Comparison of ENCODE assay signal across 9 cellular contexts in genomic region chr1:54800899-54801759, GRCh38. TPM values are rescaled to one million over a fixed set of nuclear protein-coding genes. Genes with fewer than 3 reads are reported as not detected.
DNase-seq lines count a peak whose midpoint lies in the region; ATAC-seq and TF ChIP-seq lines count a peak whose summit lies in the region.
"Had no signal": no experiment of that assay in that cellular context is flagged by ENCODE, and none has a peak within 500 bp of the region (broad histone marks: within the 10 kb centered on the region; RNA-seq: fewer than 3 reads in every experiment).

TTC22 (minus strand) TSS chr1:54801323; CDS start chr1:54801163, 160 bp downstream.

- TF ChIP-seq POLR2A in stomach (IDR thresholded peaks at IDR 0.05): no peak

- peak within 1 kb of the TSS; percentile 80 to 97 (median 92) for H3K27ac Mint-ChIP-seq in naive thymus-derived CD8-positive, alpha-beta T cell

- H3K9me3 ChIP-seq in endocrine pancreas (ENCODE audit: control insufficient read depth, low read length) (no peaks in the 10 kb centered on the region), stomach (no peaks in the 10 kb centered on the region)
- H3K9me3 ChIP-seq: SJSA1 had no signal

- intact Hi-C loops in stomach (cut with DNase I; ENCODE audit: low total_unique reads): no loop called here

- peak; percentile 84 for ATAC-seq in GM21576 (IDR thresholded peaks at IDR 0.05; ENCODE audit: unreplicated experiment)
- peak; percentile 88 to 90 for ATAC-seq in naive thymus-derived CD8-positive, alpha-beta T cell

- 2 to 10% (median 3%) methylated on average over 15 to 58 of the region's 58 CpGs for WGBS in stomach, 5 donors

- POLR2A ChIA-PET in naive thymus-derived CD8-positive, alpha-beta T cell (lab: Charles Lee): interaction anchor here (0.6 to 2.0 kb wide), 7 partner anchors 41 to 748 kb away, joined by 3 to 8 read pairs (median 3); partner anchors contain the start of genes TMEM59 and TTC4

- TF ChIP-seq EP300 in stomach (IDR thresholded peaks at IDR 0.05): no peak

- no peaks in the 10 kb centered on the region for H3K4me1 ChIP-seq in endocrine pancreas (ENCODE audit: control insufficient read depth, insufficient read depth, low read length)
- H3K4me1 ChIP-seq in stomach: peaks cover 15 to 70% (median 35%) of the 10 kb centered on the region in 4 donors

- DNase-seq in Daoy (ENCODE audit: low read depth): peak; percentile 32
- peak; percentile 35 for DNase-seq in KG1 (lab: John Stamatoyannopoulos, UW)
- DNase-seq in activated CD4-positive, alpha-beta T cell treated with anti-CD3 and anti-CD28 coated beads, Interleukin-2, amount 50 U/mL, for 4 hours: peak; percentile 65 to 66
- DNase-seq in naive thymus-derived CD8-positive, alpha-beta T cell: peak; percentile 44 to 82 (median 63)
- peak; percentile 83 for DNase-seq in stomach
- DNase-seq in NCI-H1048 (lab: John Stamatoyannopoulos, UW): no peak

- no peaks in the 10 kb centered on the region for H3K27me3 Mint-ChIP-seq in naive thymus-derived CD8-positive, alpha-beta T cell

- peak in 5 of 7 experiments; percentile 46 to 65 (median 57) for TF ChIP-seq CTCF in stomach (IDR thresholded peaks at IDR 0.05)

- H3K36me3 ChIP-seq in endocrine pancreas (ENCODE audit: control insufficient read depth, insufficient read depth, low read length): no peaks in the 10 kb centered on the region
- H3K36me3 ChIP-seq in stomach: no peaks in the 10 kb centered on the region
- H3K36me3 ChIP-seq: SJSA1 had no signal

- peak within 1 kb of the TSS; percentile 80 to 89 (median 86) for H3K27ac ChIP-seq in stomach
- H3K27ac ChIP-seq: SJSA1 had no signal

- H3K4me3 ChIP-seq in endocrine pancreas (ENCODE audit: control insufficient read depth, insufficient read depth, low read length): peak within 1 kb of the TSS; percentile 36
- H3K4me3 ChIP-seq in stomach: peak within 1 kb of the TSS; percentile 52 to 63 (median 58)
- H3K4me3 ChIP-seq: SJSA1 had no signal

- H3K4me3 Mint-ChIP-seq in naive thymus-derived CD8-positive, alpha-beta T cell: peak within 1 kb of the TSS; percentile 88 to 98 (median 95)

- H3K36me3 Mint-ChIP-seq in naive thymus-derived CD8-positive, alpha-beta T cell: peaks cover 0 to 12% (median 3%) of the 10 kb centered on the region in 3 donors

- H3K4me1 Mint-ChIP-seq in naive thymus-derived CD8-positive, alpha-beta T cell: peaks cover 33 to 63% (median 50%) of the 10 kb centered on the region in 4 donors

- no peaks in the 10 kb centered on the region for H3K9me3 Mint-ChIP-seq in naive thymus-derived CD8-positive, alpha-beta T cell

- H3K27me3 ChIP-seq in endocrine pancreas (ENCODE audit: control insufficient read depth, insufficient read depth, low read length) (no peaks in the 10 kb centered on the region), stomach (peaks cover 0 to 26% (median 8%) of the 10 kb centered on the region in 3 donors)

- H3K9ac ChIP-seq in endocrine pancreas (ENCODE audit: control insufficient read depth, insufficient read depth, low read length): peak within 1 kb of the TSS; percentile 43

RNA-seq across cellular contexts. Expression of gene TTC22, which starts in this region (rescaled TPM):
- not detected in 2 replicates for total RNA-seq in Daoy (2014; rRNA removed; shearing (Covaris generic))
- 10 to 100 TPM; 10.8 to 12.6 TPM for total RNA-seq in naive thymus-derived CD8-positive, alpha-beta T cell
- 1 to 10 TPM; 1.7 to 3.2 (median 2.9) TPM for polyA plus RNA-seq in naive thymus-derived CD8-positive, alpha-beta T cell
- 10 to 100 TPM in 3 of 5 donors, 1 to 10 TPM in 2; 6.7 to 65.2 (median 27.4) TPM for total RNA-seq in stomach
- 10 to 100 TPM in 2 of 3 donors, 1 to 10 TPM in 1; 4.2 to 26.1 (median 17.2) TPM for polyA plus RNA-seq in stomach
- total RNA-seq: SJSA1 had no signal

Comparison
In these comparisons a context has a peak if more than half of its experiments do, and no peak if none do; other contexts are left out.
1. Peak in DNase-seq in Daoy; RNA of the gene not detected or under 1 TPM.